ENCODE assay signal across 8 cellular contexts in the genomic region with DNA sequence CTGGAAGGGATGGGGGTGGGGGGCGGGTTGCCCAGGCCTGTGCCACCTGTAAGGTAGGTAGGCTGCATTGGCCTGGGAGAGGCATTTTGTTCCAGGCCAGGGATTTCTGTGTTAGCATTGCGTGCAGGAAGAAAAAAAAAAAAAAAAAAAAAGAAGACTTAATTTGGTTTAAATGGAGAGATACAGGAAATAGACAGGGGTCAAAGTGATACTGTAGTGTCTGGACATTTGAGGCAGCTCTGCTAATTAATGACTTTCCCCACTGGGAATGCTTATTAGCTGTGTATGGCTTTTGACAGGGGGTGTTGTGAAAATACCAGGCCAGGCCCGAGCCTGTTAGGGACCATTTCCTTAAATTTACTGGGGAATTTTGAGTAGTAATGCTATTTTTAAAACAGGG. TPM values are rescaled to one million over a fixed set of nuclear protein-coding genes. Genes with fewer than 3 reads are reported as not detected.
DNase-seq lines count a peak whose midpoint lies in the region; FAIRE-seq and TF ChIP-seq lines count a peak whose summit lies in the region.

No MANE protein-coding gene starts in this region.

- H3K9me3 ChIP-seq in SJCRH30 (replicated peaks): no peaks in the 10 kb centered on the region

- DNase-seq in GM12891 (ENCODE audit: insufficient read length, low spot score): no peak
- no peak for DNase-seq in SJCRH30
- no peak for DNase-seq in fibroblast of pulmonary artery (ENCODE audit: low read depth)
- no peak for DNase-seq in skeletal muscle cell (ENCODE audit: low read depth)
- DNase-seq in SHP77 (lab: John Stamatoyannopoulos, UW): no peak
- DNase-seq in SIG-M5 treated with dmso at 0.1 percent for 504 hours (lab: John Stamatoyannopoulos, UW; ENCODE audit: unreplicated experiment): no peak
- DNase-seq in stimulated activated CD4-positive, alpha-beta T cell treated with anti-CD3 and anti-CD28 coated beads, Interleukin-2, amount 100 ng/mL, for 48 hours: no peak
- DNase-seq in hippocampal formation (lab: John Stamatoyannopoulos, UW): no peak

- H3K27ac ChIP-seq in SJCRH30: no peak overlapping the region

- H3K4me3 ChIP-seq in SJCRH30 (peak overlapping the region; percentile 94), fibroblast of pulmonary artery (replicated peaks; ENCODE audit: low read depth, low read length) (peak overlapping the region; percentile 63), skeletal muscle cell (ENCODE audit: low read depth, low read length) (peak overlapping the region; percentile 69)

- TF ChIP-seq CTCF in fibroblast of pulmonary artery (IDR thresholded peaks at IDR 0.05; ENCODE audit: low read length, missing control alignments): no peak

- no peaks in the 10 kb centered on the region for H3K27me3 ChIP-seq in SJCRH30

- TF ChIP-seq POLR2A in GM12891 (IDR thresholded peaks at IDR 0.05; ENCODE audit: low read depth, low read length): no peak

- peak; percentile 26 for FAIRE-seq in GM12891 (lab: Jason Lieb, UNC)

- no peaks in the 10 kb centered on the region for H3K4me1 ChIP-seq in SJCRH30

- no peaks in the 10 kb centered on the region for H3K36me3 ChIP-seq in SJCRH30

TF ChIP-seq in GM12891, 5 proteins besides CTCF, POLR2A, EP300 and RAD21:
- TF ChIP-seq PAX5 (IDR thresholded peaks at IDR 0.05; ENCODE audit: insufficient read depth, low read length, severe bottlenecking): no peak
- TF ChIP-seq SPI1 (IDR thresholded peaks at IDR 0.05; ENCODE audit: low read depth, low read length): no peak
- no peak for TF ChIP-seq TAF1 (IDR thresholded peaks at IDR 0.05; ENCODE audit: low read depth, low read length)
- TF ChIP-seq POU2F2 (IDR thresholded peaks at IDR 0.05; ENCODE audit: low read depth, low read length): no peak
- no peak for TF ChIP-seq POLR2AphosphoS5 (IDR thresholded peaks at IDR 0.05; ENCODE audit: low read depth, low read length)

RNA-seq across cellular contexts. Expression of gene MAP2K4, which starts 0.9 kb away (rescaled TPM):
- polyA plus RNA-seq in GM12891 (2012; ENCODE audit: low read depth, missing spikeins): 11.1 TPM
- 27.3 and 28.1 TPM in 2 replicates for total RNA-seq in SJCRH30 (2014; rRNA removed; shearing (Covaris generic))

RNA-seq across cellular contexts. Expression of gene ZNF18, which starts 24.3 kb away (rescaled TPM):
- 5.5 TPM for polyA plus RNA-seq in GM12891 (2012; ENCODE audit: low read depth, missing spikeins)
- 3.7 TPM in 2 replicates for total RNA-seq in SJCRH30 (2014; rRNA removed; shearing (Covaris generic))
